8 cellular contexts compared by ENCODE assay signal in genomic region chr5:139403787-139404483, GRCh38. TPM values are rescaled to one million over a fixed set of nuclear protein-coding genes. Genes with fewer than 3 reads are reported as not detected.
A peak's percentile ranks its signal among the peaks of the same experiment; 100 is the strongest.
DNase-seq lines count a peak whose midpoint lies in the region; ATAC-seq lines count a peak whose summit lies in the region.

Gene SPATA24, minus strand, starts transcription at chr5:139404089. Its CDS starts 29 bp downstream, at chr5:139404060.

- peaks cover 25 to 27% of the 10 kb centered on the region in 2 donors for H3K4me1 Mint-ChIP-seq in effector memory CD8-positive, alpha-beta T cell (ENCODE audit: low read depth in 2 of 2)
- peaks cover 33% of the 10 kb centered on the region for H3K4me1 Mint-ChIP-seq in memory B cell

- H3K36me3 Mint-ChIP-seq in effector memory CD8-positive, alpha-beta T cell (ENCODE audit: insufficient read depth), result peaks cover 6% of the 10 kb centered on the region
- peaks cover 4% of the 10 kb centered on the region for H3K36me3 Mint-ChIP-seq in memory B cell

- no peaks in the 10 kb centered on the region for H3K27me3 Mint-ChIP-seq in effector memory CD8-positive, alpha-beta T cell
- H3K27me3 Mint-ChIP-seq in memory B cell, result no peaks in the 10 kb centered on the region

- no peaks in the 10 kb centered on the region for H3K9me3 Mint-ChIP-seq in effector memory CD8-positive, alpha-beta T cell
- no peaks in the 10 kb centered on the region for H3K9me3 Mint-ChIP-seq in memory B cell

- H3K4me3 Mint-ChIP-seq in effector memory CD8-positive, alpha-beta T cell, result peak within 1 kb of the TSS; percentile 89 to 91
- H3K4me3 Mint-ChIP-seq in memory B cell, result peak within 1 kb of the TSS; percentile 96

- DNase-seq in COLO829 (ENCODE audit: low spot score), result peak; percentile 92
- peak; percentile 97 for DNase-seq in HT1080 (ENCODE audit: low read depth)
- DNase-seq in NOMO-1 (lab: John Stamatoyannopoulos, UW; ENCODE audit: unreplicated experiment in 2 of 2), result peak; percentile 98 to 99
- DNase-seq in activated CD8-positive, alpha-beta memory T cell treated with anti-CD3 and anti-CD28 coated beads for 48 hours (ENCODE audit: low read depth in 2 of 3, low spot score in 2 of 3), result peak; percentile 87 to 95 (median 95)
- DNase-seq in effector memory CD8-positive, alpha-beta T cell, result peak; percentile 95 to 97 (median 95)
- peak; percentile 93 to 94 for DNase-seq in memory B cell (ENCODE audit: low spot score in 2 of 2)
- peak; percentile 96 for DNase-seq in stimulated activated CD8-positive, alpha-beta memory T cell treated with anti-CD3 and anti-CD28 coated beads, Interleukin-12 subunit alpha, Interleukin-12 subunit beta, amount 100 ng/mL, for 1 hour (ENCODE audit: low read depth)

- ATAC-seq in GM21367 (IDR thresholded peaks at IDR 0.05; ENCODE audit: unreplicated experiment), result peak; percentile 71
- ATAC-seq in effector memory CD8-positive, alpha-beta T cell (replicated peaks), result peak; percentile 88
- ATAC-seq in memory B cell (ENCODE audit: low read depth), result peak; percentile 80

- peak within 1 kb of the TSS; percentile 94 to 95 for H3K27ac Mint-ChIP-seq in effector memory CD8-positive, alpha-beta T cell
- H3K27ac Mint-ChIP-seq in memory B cell, result peak within 1 kb of the TSS; percentile 97

RNA-seq across cellular contexts. Expression of gene SPATA24, which starts in this region (rescaled TPM):
- 5.9 and 6.7 TPM in 2 replicates for total RNA-seq in HT1080 (2014; rRNA removed; shearing (Covaris generic))
- 4.9 and 9.9 TPM in 2 replicates for polyA plus RNA-seq in HT1080 (2015; cell fraction: cytosol; rRNA removed)
- polyA plus RNA-seq in HT1080 (2015; cell fraction: nucleus; rRNA removed), result 5.5 and 9.2 TPM in 2 replicates

Comparison
In these comparisons a context has a peak if more than half of its experiments do, and no peak if none do; other contexts are left out.
1. Peak in every context shown above with its lines: DNase-seq and ATAC-seq.